ENCODE assay signal across 11 cellular contexts in genomic region chr4:150722908-150723362, GRCh38.
DNase-seq lines count a peak whose midpoint lies in the region; ATAC-seq and TF ChIP-seq lines count a peak whose summit lies in the region.
"Had no signal": no experiment of that assay in that cellular context is flagged by ENCODE, and none has a peak within 500 bp of the region (broad histone marks: within the 10 kb centered on the region; RNA-seq: fewer than 3 reads in every experiment).

No MANE protein-coding gene starts in this region.

- peak; percentile 35 for TF ChIP-seq CTCF in colonic mucosa (IDR thresholded peaks at IDR 0.05)
- peak; percentile 52 for TF ChIP-seq CTCF in thoracic aorta (IDR thresholded peaks at IDR 0.05)

- intact Hi-C loops in colonic mucosa (cut with DNase I) (loop anchor here (10.0 kb wide), 1 partner anchor 122 kb away; no protein-coding TSS in a partner anchor), posterior cingulate gyrus (cut with DNase I) (no loop called here)

- H3K27ac ChIP-seq in colonic mucosa (peak overlapping the region; percentile 63), thoracic aorta (peak overlapping the region; percentile 17 to 58)

- DNase-seq in MV-4-11 (lab: John Stamatoyannopoulos, UW) (peak; percentile 47), colonic mucosa (peak; percentile 91), kidney tubule cell (ENCODE audit: low spot score) (peak; percentile 7), thoracic aorta (ENCODE audit: low spot score) (peak; percentile 49), iPS-NIHi11 (ENCODE audit: low spot score) (no peak), posterior cingulate gyrus (no peak), DMS153 treated with DMSO at 0.1 percent for 48 hours (lab: John Stamatoyannopoulos, UW; ENCODE audit: unreplicated experiment) (no peak)
- DNase-seq: activated CD4-positive, alpha-beta T cell treated with anti-CD3 and anti-CD28 coated beads for 36 hours; effector memory CD8-positive, alpha-beta T cell had no signal

- H3K4me1 ChIP-seq in colonic mucosa, result peaks cover 6% of the 10 kb centered on the region
- peaks cover 10 to 18% of the 10 kb centered on the region in 2 donors for H3K4me1 ChIP-seq in thoracic aorta (ENCODE audit: control insufficient read depth in 1 of 2, low read depth in 2 of 2)

- peak; percentile 99 for ATAC-seq in thoracic aorta (ENCODE audit: insufficient number of reproducible peaks, low FRiP score, low read depth)
- ATAC-seq in GM19463 (IDR thresholded peaks at IDR 0.05; ENCODE audit: unreplicated experiment), result no peak
- ATAC-seq: activated CD4-positive, alpha-beta T cell treated with anti-CD3 and anti-CD28 coated beads for 36 hours; effector memory CD8-positive, alpha-beta T cell had no signal

- peak overlapping the region in 1 of 2 donors; percentile 43 for H3K9ac ChIP-seq in colonic mucosa (ENCODE audit: low read depth in 2 of 2, low read length in 2 of 2)

- H3K9me3 ChIP-seq in colonic mucosa (no peaks in the 10 kb centered on the region), thoracic aorta (no peaks in the 10 kb centered on the region)

- no peaks in the 10 kb centered on the region for H3K36me3 ChIP-seq in colonic mucosa
- H3K36me3 ChIP-seq in thoracic aorta, result no peaks in the 10 kb centered on the region

- no peaks in the 10 kb centered on the region for H3K27me3 ChIP-seq in colonic mucosa
- H3K27me3 ChIP-seq in thoracic aorta (replicated peaks; ENCODE audit: insufficient read depth), result no peaks in the 10 kb centered on the region

- H3K4me3 ChIP-seq in colonic mucosa, result no peak overlapping the region
- H3K4me3 ChIP-seq in thoracic aorta, result peak overlapping the region; percentile 23
- H3K4me3 ChIP-seq: smooth muscle cell had no signal

Comparison
In these comparisons a context has a peak if more than half of its experiments do, and no peak if none do; other contexts are left out.
1. DNase-seq: peak in MV-4-11 (single experiment), colonic mucosa (single experiment), kidney tubule cell (single experiment) and thoracic aorta (single experiment); none in iPS-NIHi11 (single experiment), posterior cingulate gyrus (0 of 10) and DMS153 treated with DMSO at 0.1 percent for 48 hours (single experiment).